In genomic region chr1:70290248-70290647, GRCh38 we compare ENCODE assay signal across 25 cellular contexts.
DNase-seq lines count a peak whose midpoint lies in the region; ATAC-seq and TF ChIP-seq lines count a peak whose summit lies in the region.
"Had no signal": no experiment of that assay in that cellular context is flagged by ENCODE, and none has a peak within 500 bp of the region (broad histone marks: within the 10 kb centered on the region; RNA-seq: fewer than 3 reads in every experiment).

No MANE protein-coding gene starts in this region.

- H3K79me2 ChIP-seq in fibroblast of lung (ENCODE audit: control insufficient read depth, insufficient read depth, low read length), result no peaks in the 10 kb centered on the region

- TF ChIP-seq CTCF in fibroblast of lung (conservative IDR thresholded peaks at IDR 0.05 in 1 of 2, IDR thresholded peaks at IDR 0.05 in 1 of 2; ENCODE audit: low read depth in 1 of 2, low read length in 2 of 2), result no peak

- no peaks in the 10 kb centered on the region for H3K4me1 ChIP-seq in fibroblast of lung (ENCODE audit: control insufficient read depth, extremely low read depth, insufficient read depth, low read length)
- no peaks in the 10 kb centered on the region for H3K4me1 ChIP-seq in SJCRH30
- H3K4me1 ChIP-seq: left lung, neural progenitor cell, psoas muscle had no signal

- DNase-seq in HCEC 1CT (peak; percentile 74), astrocyte of the hippocampus (ENCODE audit: low read depth, low spot score) (peak; percentile 6), fibroblast of lung (ENCODE audit: low read depth in 2 of 2) (peak; percentile 36 to 44), non-pigmented ciliary epithelial cell (ENCODE audit: low read depth) (peak; percentile 11), SJCRH30 (no peak), HuH-7 (ENCODE audit: low spot score) (no peak)
- no peak for DNase-seq in activated naive CD4-positive, alpha-beta T cell (lab: John Stamatoyannopoulos, UW)
- DNase-seq: activated CD4-positive, CD25-positive, alpha-beta regulatory T cell; activated CD8-positive, alpha-beta T cell treated with anti-CD3 and anti-CD28 coated beads, Interleukin-2, amount 10 ng/mL, durations not matched to agents 7 days and 5 days; activated T-cell treated with anti-CD3 and anti-CD28 coated beads, Interleukin-2, amount 50 U/mL, for 24 hours; DND-41; left lung; MG63; NCI-H1417 treated with DMSO at 0.1 percent for 48 hours; NCI-H526 treated with DMSO at 0.1 percent for 48 hours; psoas muscle; stimulated activated CD4-positive, alpha-beta T cell treated with anti-CD3 and anti-CD28 coated beads, Interleukin-4, amount 100 ng/mL, for 1 hour; stimulated activated naive CD8-positive, alpha-beta T cell treated with anti-CD3 and anti-CD28 coated beads, Interleukin-15, amount 100 ng/mL, for 72 hours; trophoblast cell had no signal

- no peak overlapping the region for H2AFZ ChIP-seq in fibroblast of lung (ENCODE audit: low read length)
- H2AFZ ChIP-seq: neural progenitor cell had no signal

- H3K9ac ChIP-seq in fibroblast of lung (ENCODE audit: insufficient read depth, low read length), result no peak overlapping the region
- H3K9ac ChIP-seq: neural progenitor cell had no signal

- no peak overlapping the region for H3K4me2 ChIP-seq in fibroblast of lung (ENCODE audit: extremely low read depth, insufficient read depth, low read length)
- H3K4me2 ChIP-seq: neural progenitor cell, smooth muscle cell had no signal

- H3K27me3 ChIP-seq in fibroblast of lung (ENCODE audit: control insufficient read depth, insufficient read depth, low read length) (no peaks in the 10 kb centered on the region), SJCRH30 (no peaks in the 10 kb centered on the region)
- H3K27me3 ChIP-seq: left lung, MG63, neural progenitor cell had no signal

- no peak for ATAC-seq in GM21737 (IDR thresholded peaks at IDR 0.05; ENCODE audit: unreplicated experiment)
- ATAC-seq: activated CD8-positive, alpha-beta T cell treated with anti-CD3 and anti-CD28 coated beads, Interleukin-2, amount 10 ng/mL, durations not matched to agents 7 days and 5 days; HepG2; left lung; psoas muscle; stimulated activated naive CD8-positive, alpha-beta T cell treated with anti-CD3 and anti-CD28 coated beads, Interleukin-15, amount 100 ng/mL, for 72 hours had no signal

- H3K4me3 ChIP-seq in fibroblast of lung (replicated peaks in 1 of 4; ENCODE audit: control extremely low read depth in 1 of 4, insufficient read depth in 1 of 4, low read depth in 3 of 4, low read length in 4 of 4) (no peak overlapping the region), SJCRH30 (no peak overlapping the region)
- H3K4me3 ChIP-seq: coronary artery, left lung, MG63, neural progenitor cell, psoas muscle, smooth muscle cell had no signal

- no peaks in the 10 kb centered on the region for H3K36me3 ChIP-seq in fibroblast of lung (ENCODE audit: control insufficient read depth, insufficient read depth, low read length)
- peaks cover 11% of the 10 kb centered on the region for H3K36me3 ChIP-seq in SJCRH30

- H4K20me1 ChIP-seq in fibroblast of lung (ENCODE audit: control insufficient read depth, extremely low read depth, insufficient read depth, low read length), result no peaks in the 10 kb centered on the region

- H3K9me3 ChIP-seq in fibroblast of lung (ENCODE audit: control insufficient read depth, insufficient read depth, low read depth, low read length) (no peaks in the 10 kb centered on the region), SJCRH30 (replicated peaks) (no peaks in the 10 kb centered on the region)
- H3K9me3 ChIP-seq: left lung, MG63, psoas muscle had no signal

- H3K27ac ChIP-seq in fibroblast of lung (ENCODE audit: insufficient read depth, low read length) (no peak overlapping the region), SJCRH30 (no peak overlapping the region)
- H3K27ac ChIP-seq: coronary artery, left lung, neural progenitor cell, psoas muscle, RWPE1 had no signal

Comparison
In these comparisons a context has a peak if more than half of its experiments do, and no peak if none do; other contexts are left out.
1. DNase-seq: peak in HCEC 1CT (single experiment), astrocyte of the hippocampus (single experiment), fibroblast of lung (2 of 2) and non-pigmented ciliary epithelial cell (single experiment); none in SJCRH30 (0 of 2), HuH-7 (single experiment) and activated naive CD4-positive, alpha-beta T cell (0 of 4).